Comparison of ENCODE assay signal across 1 cellular context in the genomic region with DNA sequence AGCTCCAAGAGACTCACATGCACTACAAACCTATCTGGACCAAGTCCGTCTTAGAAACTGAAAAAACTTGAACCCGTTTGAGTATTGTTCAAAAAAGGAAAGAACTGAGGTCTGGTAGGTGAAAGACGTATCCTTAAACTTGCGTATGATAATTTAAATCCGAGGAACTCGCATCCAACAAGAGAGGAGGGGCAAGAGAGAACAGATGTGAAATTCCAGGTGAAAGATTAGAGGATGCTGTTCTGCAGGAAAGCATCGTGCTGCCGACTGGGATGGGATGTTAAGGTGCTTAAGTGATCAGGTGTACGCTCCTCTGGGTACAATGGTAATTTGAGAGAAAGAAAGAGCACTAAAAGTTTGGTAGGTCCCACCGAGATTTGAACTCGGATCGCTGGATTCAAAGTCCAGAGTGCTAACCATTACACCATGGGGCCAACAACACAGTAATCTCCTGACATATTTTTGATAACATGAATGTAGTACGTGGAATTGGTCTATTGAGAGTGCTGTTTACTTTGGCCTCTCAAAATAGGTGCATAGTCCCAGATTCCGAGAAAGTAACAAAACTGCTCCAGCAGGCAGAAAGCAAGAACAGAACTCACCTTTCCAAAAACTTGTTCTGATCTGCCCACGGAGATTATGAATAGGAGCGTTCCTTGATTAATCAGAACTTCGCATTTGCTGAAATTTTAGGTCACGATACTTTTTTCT.
A peak's percentile ranks its signal among the peaks of the same experiment; 100 is the strongest.
TF ChIP-seq lines count a peak whose summit lies in the region.

No MANE protein-coding gene starts in this region.

TF ChIP-seq in HepG2, 621 proteins besides CTCF, POLR2A, EP300 and RAD21 (continued from another document and continues in another):
- TF ChIP-seq, protein P1, sequence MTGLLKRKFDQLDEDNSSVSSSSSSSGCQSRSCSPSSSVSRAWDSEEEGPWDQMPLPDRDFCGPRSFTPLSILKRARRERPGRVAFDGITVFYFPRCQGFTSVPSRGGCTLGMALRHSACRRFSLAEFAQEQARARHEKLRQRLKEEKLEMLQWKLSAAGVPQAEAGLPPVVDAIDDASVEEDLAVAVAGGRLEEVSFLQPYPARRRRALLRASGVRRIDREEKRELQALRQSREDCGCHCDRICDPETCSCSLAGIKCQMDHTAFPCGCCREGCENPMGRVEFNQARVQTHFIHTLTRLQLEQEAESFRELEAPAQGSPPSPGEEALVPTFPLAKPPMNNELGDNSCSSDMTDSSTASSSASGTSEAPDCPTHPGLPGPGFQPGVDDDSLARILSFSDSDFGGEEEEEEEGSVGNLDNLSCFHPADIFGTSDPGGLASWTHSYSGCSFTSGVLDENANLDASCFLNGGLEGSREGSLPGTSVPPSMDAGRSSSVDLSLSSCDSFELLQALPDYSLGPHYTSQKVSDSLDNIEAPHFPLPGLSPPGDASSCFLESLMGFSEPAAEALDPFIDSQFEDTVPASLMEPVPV (CRISPR knock-in tag; IDR thresholded peaks at IDR 0.05) = peak; percentile 9; the same call in 1 of the 2 replicates
- TF ChIP-seq ZNF878 (CRISPR knock-in tag; IDR thresholded peaks at IDR 0.05) = no peak
- TF ChIP-seq SIX4 (CRISPR knock-in tag; IDR thresholded peaks at IDR 0.05) = 0 out of 2 replicates have a peak, but pooled peaks have one; percentile 34
- TF ChIP-seq, protein P2, sequence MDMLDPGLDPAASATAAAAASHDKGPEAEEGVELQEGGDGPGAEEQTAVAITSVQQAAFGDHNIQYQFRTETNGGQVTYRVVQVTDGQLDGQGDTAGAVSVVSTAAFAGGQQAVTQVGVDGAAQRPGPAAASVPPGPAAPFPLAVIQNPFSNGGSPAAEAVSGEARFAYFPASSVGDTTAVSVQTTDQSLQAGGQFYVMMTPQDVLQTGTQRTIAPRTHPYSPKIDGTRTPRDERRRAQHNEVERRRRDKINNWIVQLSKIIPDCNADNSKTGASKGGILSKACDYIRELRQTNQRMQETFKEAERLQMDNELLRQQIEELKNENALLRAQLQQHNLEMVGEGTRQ (IDR thresholded peaks at IDR 0.05; ENCODE audit: low read depth, low read length) = no peak
- TF ChIP-seq, protein P2 (CRISPR knock-in tag; IDR thresholded peaks at IDR 0.05; ENCODE audit: borderline replicate concordance) = no peak
- TF ChIP-seq ZNF382 (CRISPR knock-in tag; IDR thresholded peaks at IDR 0.05; ENCODE audit: borderline replicate concordance) = no peak
- TF ChIP-seq ZMYM3 (CRISPR knock-in tag; IDR thresholded peaks at IDR 0.05) = 0 out of 2 replicates have a peak, but pooled peaks have one; percentile 37
- no peak for TF ChIP-seq ZNF564 (CRISPR knock-in tag; IDR thresholded peaks at IDR 0.05)
- TF ChIP-seq, protein P3, sequence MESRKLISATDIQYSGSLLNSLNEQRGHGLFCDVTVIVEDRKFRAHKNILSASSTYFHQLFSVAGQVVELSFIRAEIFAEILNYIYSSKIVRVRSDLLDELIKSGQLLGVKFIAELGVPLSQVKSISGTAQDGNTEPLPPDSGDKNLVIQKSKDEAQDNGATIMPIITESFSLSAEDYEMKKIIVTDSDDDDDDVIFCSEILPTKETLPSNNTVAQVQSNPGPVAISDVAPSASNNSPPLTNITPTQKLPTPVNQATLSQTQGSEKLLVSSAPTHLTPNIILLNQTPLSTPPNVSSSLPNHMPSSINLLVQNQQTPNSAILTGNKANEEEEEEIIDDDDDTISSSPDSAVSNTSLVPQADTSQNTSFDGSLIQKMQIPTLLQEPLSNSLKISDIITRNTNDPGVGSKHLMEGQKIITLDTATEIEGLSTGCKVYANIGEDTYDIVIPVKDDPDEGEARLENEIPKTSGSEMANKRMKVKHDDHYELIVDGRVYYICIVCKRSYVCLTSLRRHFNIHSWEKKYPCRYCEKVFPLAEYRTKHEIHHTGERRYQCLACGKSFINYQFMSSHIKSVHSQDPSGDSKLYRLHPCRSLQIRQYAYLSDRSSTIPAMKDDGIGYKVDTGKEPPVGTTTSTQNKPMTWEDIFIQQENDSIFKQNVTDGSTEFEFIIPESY (CRISPR knock-in tag; IDR thresholded peaks at IDR 0.05) = 0 out of 2 replicates have a peak, but pooled peaks have one; percentile 43
- TF ChIP-seq DNMT3B (CRISPR knock-in tag; conservative IDR thresholded peaks at IDR 0.05) = no peak
- no peak for TF ChIP-seq ZNF879 (CRISPR knock-in tag; IDR thresholded peaks at IDR 0.05)
- TF ChIP-seq ZNF614 (CRISPR knock-in tag; IDR thresholded peaks at IDR 0.05; ENCODE audit: borderline replicate concordance) = peak; percentile 89
- no peak; the same call in 1 of the 2 replicates for TF ChIP-seq KDM6A (CRISPR knock-in tag; IDR thresholded peaks at IDR 0.05; ENCODE audit: low read depth)
- no peak for TF ChIP-seq LBX2 (CRISPR knock-in tag; IDR thresholded peaks at IDR 0.05; ENCODE audit: borderline replicate concordance)
- no peak for TF ChIP-seq ZNF460 (CRISPR knock-in tag; IDR thresholded peaks at IDR 0.05; ENCODE audit: borderline replicate concordance)
- TF ChIP-seq ZNF629 (CRISPR knock-in tag; conservative IDR thresholded peaks at IDR 0.05) = peak; percentile 75
- peak; percentile 45; the same call in 1 of the 2 replicates for TF ChIP-seq KAT8 (CRISPR knock-in tag; IDR thresholded peaks at IDR 0.05)
- TF ChIP-seq TP53 (CRISPR knock-in tag; conservative IDR thresholded peaks at IDR 0.05) = no peak
- TF ChIP-seq GTF3A (CRISPR knock-in tag; conservative IDR thresholded peaks at IDR 0.05) = peak; percentile 34; the same call in 1 of the 2 replicates
- no peak for TF ChIP-seq ZNF282 (IDR thresholded peaks at IDR 0.05; ENCODE audit: partially characterized antibody)
- TF ChIP-seq ZNF225 (CRISPR knock-in tag; IDR thresholded peaks at IDR 0.05) = no peak
- no peak for TF ChIP-seq MTA1 (CRISPR knock-in tag; IDR thresholded peaks at IDR 0.05; ENCODE audit: borderline replicate concordance)
- TF ChIP-seq BCLAF1 (IDR thresholded peaks at IDR 0.05) = no peak
- no peak for TF ChIP-seq TAF15 (IDR thresholded peaks at IDR 0.05; ENCODE audit: low read depth, low read length, poor library complexity, severe bottlenecking)
- no peak for TF ChIP-seq NFE2L2 (IDR thresholded peaks at IDR 0.05; ENCODE audit: low read length)
- TF ChIP-seq SIX1 (CRISPR knock-in tag; IDR thresholded peaks at IDR 0.05; ENCODE audit: borderline replicate concordance) = 0 out of 2 replicates have a peak, but pooled peaks have one; percentile 23
- peak; percentile 51 for TF ChIP-seq SAP130 (CRISPR knock-in tag; IDR thresholded peaks at IDR 0.05; ENCODE audit: low read depth)
- peak; percentile 36 for TF ChIP-seq ZFY (CRISPR knock-in tag; IDR thresholded peaks at IDR 0.05)
- TF ChIP-seq YY1 (IDR thresholded peaks at IDR 0.05; ENCODE audit: insufficient read depth, insufficient replicate concordance, low read depth, low read length) = no peak
- TF ChIP-seq, protein P4, sequence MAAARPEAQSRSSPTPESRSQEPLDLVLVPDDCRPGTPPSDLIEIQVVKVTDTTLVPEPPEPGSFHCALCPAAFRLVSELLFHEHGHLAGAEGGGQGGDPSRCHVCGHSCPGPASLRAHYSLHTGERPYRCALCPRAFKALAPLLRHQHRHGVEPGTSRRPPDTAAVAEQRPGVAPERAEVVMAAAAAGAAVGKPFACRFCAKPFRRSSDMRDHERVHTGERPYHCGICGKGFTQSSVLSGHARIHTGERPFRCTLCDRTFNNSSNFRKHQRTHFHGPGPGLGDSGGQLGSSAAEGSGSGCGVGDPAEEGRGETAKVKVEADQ (CRISPR knock-in tag; IDR thresholded peaks at IDR 0.05; ENCODE audit: borderline replicate concordance) = no peak
- no peak for TF ChIP-seq GZF1 (CRISPR knock-in tag; IDR thresholded peaks at IDR 0.05)
- no peak for TF ChIP-seq ZNF562 (CRISPR knock-in tag; IDR thresholded peaks at IDR 0.05; ENCODE audit: borderline replicate concordance)
- no peak for TF ChIP-seq ZNF350 (CRISPR knock-in tag; IDR thresholded peaks at IDR 0.05; ENCODE audit: borderline replicate concordance, low read depth)
- no peak for TF ChIP-seq PAWR (CRISPR knock-in tag; IDR thresholded peaks at IDR 0.05; ENCODE audit: borderline replicate concordance)
- no peak for TF ChIP-seq ZKSCAN1 (IDR thresholded peaks at IDR 0.05; ENCODE audit: low read length)
- peak in 1 of 2 experiments; percentile 15; a peak in 1 of 4 replicates for TF ChIP-seq ATF4 (CRISPR knock-in tag; IDR thresholded peaks at IDR 0.05)
- no peak for TF ChIP-seq ELF4 (CRISPR knock-in tag; IDR thresholded peaks at IDR 0.05; ENCODE audit: borderline replicate concordance)
- peak; percentile 94 for TF ChIP-seq FOXA3 (CRISPR knock-in tag; IDR thresholded peaks at IDR 0.05)
- no peak for TF ChIP-seq ZNF839 (CRISPR knock-in tag; IDR thresholded peaks at IDR 0.05; ENCODE audit: borderline replicate concordance)
- TF ChIP-seq, protein P5, sequence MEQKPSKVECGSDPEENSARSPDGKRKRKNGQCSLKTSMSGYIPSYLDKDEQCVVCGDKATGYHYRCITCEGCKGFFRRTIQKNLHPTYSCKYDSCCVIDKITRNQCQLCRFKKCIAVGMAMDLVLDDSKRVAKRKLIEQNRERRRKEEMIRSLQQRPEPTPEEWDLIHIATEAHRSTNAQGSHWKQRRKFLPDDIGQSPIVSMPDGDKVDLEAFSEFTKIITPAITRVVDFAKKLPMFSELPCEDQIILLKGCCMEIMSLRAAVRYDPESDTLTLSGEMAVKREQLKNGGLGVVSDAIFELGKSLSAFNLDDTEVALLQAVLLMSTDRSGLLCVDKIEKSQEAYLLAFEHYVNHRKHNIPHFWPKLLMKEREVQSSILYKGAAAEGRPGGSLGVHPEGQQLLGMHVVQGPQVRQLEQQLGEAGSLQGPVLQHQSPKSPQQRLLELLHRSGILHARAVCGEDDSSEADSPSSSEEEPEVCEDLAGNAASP (CRISPR knock-in tag; IDR thresholded peaks at IDR 0.05; ENCODE audit: borderline replicate concordance) = peak; percentile 65; the same call in 1 of the 2 replicates
- no peak for TF ChIP-seq PCBP1 (IDR thresholded peaks at IDR 0.05; ENCODE audit: borderline replicate concordance, low read depth, low read length)
- no peak for TF ChIP-seq ZSCAN22 (CRISPR knock-in tag; IDR thresholded peaks at IDR 0.05)
- no peak; the same call in 1 of the 2 replicates for TF ChIP-seq ZNF232 (CRISPR knock-in tag; IDR thresholded peaks at IDR 0.05; ENCODE audit: borderline replicate concordance)
- TF ChIP-seq ZNF652 (CRISPR knock-in tag; IDR thresholded peaks at IDR 0.05; ENCODE audit: borderline replicate concordance, low read depth) = no peak; the same call in 1 of the 2 replicates
- TF ChIP-seq KAT2B (IDR thresholded peaks at IDR 0.05; ENCODE audit: borderline replicate concordance, low read depth, low read length) = no peak
- TF ChIP-seq IKZF4 (CRISPR knock-in tag; IDR thresholded peaks at IDR 0.05; ENCODE audit: borderline replicate concordance, low read depth, not compliant biosample characterization) = no peak
- TF ChIP-seq ZFP82 (CRISPR knock-in tag; IDR thresholded peaks at IDR 0.05; ENCODE audit: borderline replicate concordance) = no peak
- no peak for TF ChIP-seq ARID2 (CRISPR knock-in tag; IDR thresholded peaks at IDR 0.05; ENCODE audit: borderline replicate concordance)
- 0 out of 2 replicates have a peak, but pooled peaks have one; percentile 25 for TF ChIP-seq ZSCAN9 (CRISPR knock-in tag; IDR thresholded peaks at IDR 0.05; ENCODE audit: borderline replicate concordance)
- TF ChIP-seq ZNF777 (CRISPR knock-in tag; IDR thresholded peaks at IDR 0.05) = no peak
- TF ChIP-seq GATA4 (IDR thresholded peaks at IDR 0.05; ENCODE audit: borderline replicate concordance, low read depth) = no peak
- no peak for TF ChIP-seq SOX6 (IDR thresholded peaks at IDR 0.05)
- peak; percentile 43; the same call in 1 of the 2 replicates for TF ChIP-seq SOX6 (CRISPR knock-in tag; IDR thresholded peaks at IDR 0.05)
- TF ChIP-seq PHF8 (CRISPR knock-in tag; IDR thresholded peaks at IDR 0.05) = no peak
- TF ChIP-seq ZNF160 (CRISPR knock-in tag; IDR thresholded peaks at IDR 0.05) = peak; percentile 59; the same call in 1 of the 2 replicates
- TF ChIP-seq ZNF75D (CRISPR knock-in tag; IDR thresholded peaks at IDR 0.05; ENCODE audit: borderline replicate concordance) = no peak
